In genomic region chr5:169697976-169698375, GRCh38 we compare ENCODE assay signal across 27 cellular contexts.
DNase-seq lines count a peak whose midpoint lies in the region; ATAC-seq, FAIRE-seq and TF ChIP-seq lines count a peak whose summit lies in the region.
"Had no signal": no experiment of that assay in that cellular context is flagged by ENCODE, and none has a peak within 500 bp of the region (broad histone marks: within the 10 kb centered on the region; RNA-seq: fewer than 3 reads in every experiment).

No MANE protein-coding gene starts in this region.

- no peak for TF ChIP-seq CTCF in Panc1 (IDR thresholded peaks at IDR 0.05)
- TF ChIP-seq CTCF in endothelial cell of umbilical vein (IDR thresholded peaks at IDR 0.05; ENCODE audit: extremely low read depth in 1 of 2, insufficient read depth in 1 of 2, low read depth in 1 of 2, low read length in 2 of 2), result no peak

- H3K27ac ChIP-seq in Panc1 (ENCODE audit: low read length) (peak overlapping the region; percentile 86), endothelial cell of umbilical vein (ENCODE audit: insufficient read depth, low read depth, low read length) (peak overlapping the region; percentile 98)
- H3K27ac ChIP-seq: gastroesophageal sphincter, KMS-11, lower lobe of right lung, pancreas, thoracic aorta, VCaP had no signal

- no peak for TF ChIP-seq POLR2A in endothelial cell of umbilical vein (IDR thresholded peaks at IDR 0.05; ENCODE audit: low read depth, low read length)

- H3K27ac Mint-ChIP-seq in activated naive CD8-positive, alpha-beta T cell, result peak overlapping the region; percentile 6
- H3K27ac Mint-ChIP-seq in activated naive CD8-positive, alpha-beta T cell treated with anti-CD3 and anti-CD28 coated beads for 36 hours, result no peak overlapping the region
- H3K27ac Mint-ChIP-seq: activated naive CD4-positive, alpha-beta T cell treated with anti-CD3 and anti-CD28 coated beads, Interleukin-2, amount 10 ng/mL, durations not matched to agents 7 days and 5 days; nephron progenitor cell had no signal

- no peaks in the 10 kb centered on the region for H3K27me3 ChIP-seq in Panc1 (ENCODE audit: control insufficient read depth, insufficient read depth, low read length)
- H3K27me3 ChIP-seq in endothelial cell of umbilical vein (ENCODE audit: control insufficient read depth in 2 of 2, insufficient read depth in 2 of 2, low read length in 2 of 2), result no peaks in the 10 kb centered on the region
- H3K27me3 ChIP-seq: pancreas had no signal

- H3K9me3 Mint-ChIP-seq in activated naive CD8-positive, alpha-beta T cell (ENCODE audit: low read depth), result no peaks in the 10 kb centered on the region
- no peaks in the 10 kb centered on the region for H3K9me3 Mint-ChIP-seq in activated naive CD8-positive, alpha-beta T cell treated with anti-CD3 and anti-CD28 coated beads for 36 hours
- H3K9me3 Mint-ChIP-seq: activated naive CD4-positive, alpha-beta T cell treated with anti-CD3 and anti-CD28 coated beads, Interleukin-2, amount 10 ng/mL, durations not matched to agents 7 days and 5 days; nephron progenitor cell; stimulated activated naive CD8-positive, alpha-beta T cell treated with anti-CD3 and anti-CD28 coated beads, Interleukin-15, amount 100 ng/mL, for 72 hours had no signal

- no peak overlapping the region for H3K4me3 ChIP-seq in Panc1 (ENCODE audit: low read depth in 2 of 2, low read length in 2 of 2)
- H3K4me3 ChIP-seq in endothelial cell of umbilical vein (replicated peaks in 1 of 3; ENCODE audit: insufficient read depth in 1 of 3, low read depth in 1 of 3, low read length in 3 of 3), result no peak overlapping the region
- H3K4me3 ChIP-seq: gastroesophageal sphincter, lower lobe of right lung, mucosa of descending colon, pancreas, thoracic aorta had no signal

- no peaks in the 10 kb centered on the region for H3K27me3 Mint-ChIP-seq in activated naive CD8-positive, alpha-beta T cell
- H3K27me3 Mint-ChIP-seq in activated naive CD8-positive, alpha-beta T cell treated with anti-CD3 and anti-CD28 coated beads for 36 hours, result no peaks in the 10 kb centered on the region
- H3K27me3 Mint-ChIP-seq: activated naive CD4-positive, alpha-beta T cell treated with anti-CD3 and anti-CD28 coated beads, Interleukin-2, amount 10 ng/mL, durations not matched to agents 7 days and 5 days; stimulated activated naive CD8-positive, alpha-beta T cell treated with anti-CD3 and anti-CD28 coated beads, Interleukin-15, amount 100 ng/mL, for 72 hours had no signal

- no peak for ATAC-seq in Panc1
- no peak for ATAC-seq in HG02970 (IDR thresholded peaks at IDR 0.05; ENCODE audit: low FRiP score, unreplicated experiment)
- ATAC-seq: gastroesophageal sphincter; lower lobe of right lung; mucosa of descending colon; pancreas; stimulated activated naive CD8-positive, alpha-beta T cell treated with anti-CD3 and anti-CD28 coated beads, Interleukin-15, amount 100 ng/mL, for 72 hours had no signal

- no TSS peak for BruUV-seq in Panc1 (replicated peaks; lab: Mats Ljungman, UMichigan)
- BruUV-seq in endothelial cell of umbilical vein (replicated peaks; lab: Mats Ljungman, UMichigan), result no TSS peak

- H3K79me2 ChIP-seq in endothelial cell of umbilical vein (ENCODE audit: control insufficient read depth, insufficient read depth, low read length), result no peaks in the 10 kb centered on the region

- dilution Hi-C loops in endothelial cell of umbilical vein (cut with MboI; ENCODE audit: extremely low pct_ligation_motif_present, low sequenced_read_pairs), result no loop called here

- no peak for FAIRE-seq in endothelial cell of umbilical vein (lab: Jason Lieb, UNC)
- FAIRE-seq: colon, pancreas, small intestine, urothelium cell line had no signal

- intact Hi-C loops in Panc1 (cut with micrococcal nuclease; ENCODE audit: unreplicated experiment) (no loop called here), endothelial cell of umbilical vein (cut with micrococcal nuclease) (loop anchor here (2.0 kb wide), 2 partner anchors 453 to 521 kb away; no protein-coding TSS in a partner anchor)

- in situ Hi-C loops in Panc1 (cut with HindIII; ENCODE audit: low pct_unique_long_range_greater_than_20kb, low sequenced_read_pairs), result no loop called here

- peaks cover 34% of the 10 kb centered on the region for H3K4me1 ChIP-seq in Panc1 (ENCODE audit: control insufficient read depth, insufficient read depth, low read length)
- H3K4me1 ChIP-seq in endothelial cell of umbilical vein (ENCODE audit: control insufficient read depth, extremely low read depth, insufficient read depth, low read length), result peaks cover 34% of the 10 kb centered on the region
- H3K4me1 ChIP-seq: gastroesophageal sphincter, lower lobe of right lung, pancreas had no signal

- POLR2A ChIA-PET in Panc1 (lab: Charles Lee) (no interaction called here), endothelial cell of umbilical vein (lab: Charles Lee) (no interaction called here)

- no peak overlapping the region for H3K4me2 ChIP-seq in endothelial cell of umbilical vein (ENCODE audit: insufficient read depth, low read length)
- H3K4me2 ChIP-seq: KMS-11 had no signal

- no peak overlapping the region for H2AFZ ChIP-seq in endothelial cell of umbilical vein (ENCODE audit: low read depth, low read length)

- no peak for DNase-seq in activated naive CD8-positive, alpha-beta T cell treated with anti-CD3 and anti-CD28 coated beads for 36 hours
- DNase-seq in Panc1 (ENCODE audit: low read depth, low spot score), result no peak
- DNase-seq in endothelial cell of umbilical vein (ENCODE audit: low read depth, low spot score), result no peak
- DNase-seq in stimulated activated naive CD4-positive, alpha-beta T cell (lab: John Stamatoyannopoulos, UW), result no peak
- DNase-seq in kidney tubule cell (ENCODE audit: low spot score), result no peak
- DNase-seq: activated CD4-positive, alpha-beta T cell treated with anti-CD3 and anti-CD28 coated beads, Interleukin-2, amount 50 U/mL, for 1 hour; activated naive CD4-positive, alpha-beta T cell treated with anti-CD3 and anti-CD28 coated beads, Interleukin-2, amount 10 ng/mL, durations not matched to agents 7 days and 5 days; anterior cingulate cortex; DMS153; HCEC 1CT; lower lobe of right lung; mucosa of descending colon; NCI-H1930; NCI-H510A; nephron progenitor cell; pancreas; retina; small intestine; stimulated activated naive CD8-positive, alpha-beta T cell treated with anti-CD3 and anti-CD28 coated beads, Interleukin-15, amount 100 ng/mL, for 72 hours had no signal

- H4K20me1 ChIP-seq in endothelial cell of umbilical vein (replicated peaks; ENCODE audit: control insufficient read depth, extremely low read depth, insufficient read depth, low read length), result no peaks in the 10 kb centered on the region

- H3K36me3 ChIP-seq in Panc1 (ENCODE audit: control insufficient read depth, insufficient read depth, low read length) (no peaks in the 10 kb centered on the region), endothelial cell of umbilical vein (ENCODE audit: control insufficient read depth in 2 of 2, extremely low read depth in 1 of 2, insufficient read depth in 2 of 2, low read length in 2 of 2) (no peaks in the 10 kb centered on the region)
- H3K36me3 ChIP-seq: gastroesophageal sphincter, pancreas, thoracic aorta had no signal

- no peaks in the 10 kb centered on the region for H3K9me3 ChIP-seq in Panc1 (ENCODE audit: control insufficient read depth, insufficient read depth, low read depth, low read length)
- H3K9me3 ChIP-seq in endothelial cell of umbilical vein (replicated peaks; ENCODE audit: control insufficient read depth, insufficient read depth, low read length), result no peaks in the 10 kb centered on the region
- H3K9me3 ChIP-seq: gastroesophageal sphincter, lower lobe of right lung, mucosa of descending colon, pancreas, thoracic aorta had no signal

- H3K9ac ChIP-seq in endothelial cell of umbilical vein (replicated peaks; ENCODE audit: extremely low read depth, insufficient read depth, low read length), result no peak overlapping the region
- H3K9ac ChIP-seq: KMS-11 had no signal

- H3K9me1 ChIP-seq in endothelial cell of umbilical vein (replicated peaks; ENCODE audit: control insufficient read depth, extremely low read depth, insufficient read depth, low read length), result no peaks in the 10 kb centered on the region

- peaks cover 14% of the 10 kb centered on the region for H3K36me3 Mint-ChIP-seq in activated naive CD8-positive, alpha-beta T cell
- peaks cover 28% of the 10 kb centered on the region for H3K36me3 Mint-ChIP-seq in activated naive CD8-positive, alpha-beta T cell treated with anti-CD3 and anti-CD28 coated beads for 36 hours

- CTCF ChIA-PET in Panc1 (lab: Charles Lee) (no interaction called here), endothelial cell of umbilical vein (lab: Charles Lee) (interaction anchor here (1.1 to 1.9 kb wide), 4 partner anchors 8 to 373 kb away, joined by 3 to 14 read pairs (median 6); partner anchors contain the start of gene INSYN2B)

- peaks cover 3% of the 10 kb centered on the region for H3K4me1 Mint-ChIP-seq in activated naive CD8-positive, alpha-beta T cell (ENCODE audit: low read depth)
- H3K4me1 Mint-ChIP-seq in activated naive CD8-positive, alpha-beta T cell treated with anti-CD3 and anti-CD28 coated beads for 36 hours, result peaks cover 2% of the 10 kb centered on the region
- H3K4me1 Mint-ChIP-seq: activated naive CD4-positive, alpha-beta T cell treated with anti-CD3 and anti-CD28 coated beads, Interleukin-2, amount 10 ng/mL, durations not matched to agents 7 days and 5 days had no signal

- no peak overlapping the region for H3K4me3 Mint-ChIP-seq in activated naive CD8-positive, alpha-beta T cell
- H3K4me3 Mint-ChIP-seq in activated naive CD8-positive, alpha-beta T cell treated with anti-CD3 and anti-CD28 coated beads for 36 hours, result no peak overlapping the region
- H3K4me3 Mint-ChIP-seq: activated naive CD4-positive, alpha-beta T cell treated with anti-CD3 and anti-CD28 coated beads, Interleukin-2, amount 10 ng/mL, durations not matched to agents 7 days and 5 days; nephron progenitor cell; stimulated activated naive CD8-positive, alpha-beta T cell treated with anti-CD3 and anti-CD28 coated beads, Interleukin-15, amount 100 ng/mL, for 72 hours had no signal

TF ChIP-seq in endothelial cell of umbilical vein, 7 proteins besides CTCF, POLR2A, EP300 and RAD21:
- TF ChIP-seq, protein P1, sequence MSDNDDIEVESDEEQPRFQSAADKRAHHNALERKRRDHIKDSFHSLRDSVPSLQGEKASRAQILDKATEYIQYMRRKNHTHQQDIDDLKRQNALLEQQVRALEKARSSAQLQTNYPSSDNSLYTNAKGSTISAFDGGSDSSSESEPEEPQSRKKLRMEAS (IDR thresholded peaks at IDR 0.05; ENCODE audit: insufficient read depth, insufficient read length), result no peak
- TF ChIP-seq EZH2 (IDR thresholded peaks at IDR 0.05; ENCODE audit: borderline replicate concordance, low read depth, low read length, severe bottlenecking) (no peak), JUN (IDR thresholded peaks at IDR 0.05; ENCODE audit: borderline replicate concordance, insufficient read depth, insufficient read length, low read depth) (no peak), POLR2AphosphoS5 (IDR thresholded peaks at IDR 0.05; ENCODE audit: insufficient read depth, low read depth, low read length) (no peak), FOS (IDR thresholded peaks at IDR 0.05; ENCODE audit: borderline replicate concordance, insufficient read depth, low read length) (no peak), GATA2 (IDR thresholded peaks at IDR 0.05; ENCODE audit: insufficient read depth, insufficient read length, low read depth, low read length) (no peak), MYC (IDR thresholded peaks at IDR 0.05; ENCODE audit: low read depth, low read length) (no peak)
TF ChIP-seq in endothelial cell of umbilical vein: peak in this region for 0.
